8 cellular contexts compared by ENCODE assay signal in the genomic region with DNA sequence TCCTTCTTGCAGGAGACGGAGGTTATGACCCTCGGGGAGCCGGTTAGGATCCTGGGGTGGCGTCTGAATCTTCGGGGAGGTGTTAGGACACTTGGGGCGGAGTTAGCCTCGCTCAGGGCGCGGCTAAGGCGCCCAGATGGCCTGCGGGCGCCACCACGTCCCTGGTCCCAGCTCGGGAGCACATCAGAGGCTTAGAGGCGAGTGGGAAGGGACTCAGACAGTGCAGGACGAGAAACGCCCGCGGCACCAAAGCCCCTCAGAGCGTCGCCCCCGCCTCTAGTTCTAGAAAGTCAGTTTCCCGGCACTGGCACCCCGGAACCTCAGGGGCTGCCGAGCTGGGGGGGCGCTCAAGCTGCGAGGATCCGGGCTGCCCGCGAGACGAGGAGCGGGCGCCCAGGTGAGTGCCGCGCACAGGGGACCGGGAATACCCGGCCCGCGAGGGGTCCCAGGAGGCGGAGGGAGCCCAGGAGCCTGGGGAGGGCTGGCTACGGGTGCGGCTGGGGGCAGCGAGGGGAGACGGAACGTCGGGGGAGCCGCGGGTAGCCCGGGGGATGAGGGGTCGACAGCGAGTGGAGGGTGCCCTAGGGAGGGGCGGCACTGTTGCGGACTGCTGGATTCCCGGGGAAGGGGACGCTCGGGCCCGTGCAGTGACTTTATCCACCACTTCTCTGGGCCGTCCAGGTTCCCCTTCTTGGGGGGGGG. TPM values are rescaled to one million over a fixed set of nuclear protein-coding genes. Genes with fewer than 3 reads are reported as not detected.
DNase-seq lines count a peak whose midpoint lies in the region; ATAC-seq and TF ChIP-seq lines count a peak whose summit lies in the region.

A gene (plus strand): TSS at position 153 of the 702 bp plus-strand sequence.

- intact Hi-C loops in body of pancreas (cut with DNase I) (no loop called here), A673 (cut with micrococcal nuclease; ENCODE audit: unreplicated experiment) (no loop called here)

- 2 to 7% methylated on average over 14 to 48 of the region's 58 CpGs for WGBS in body of pancreas, 2 donors

- no peak for TF ChIP-seq CTCF in body of pancreas (IDR thresholded peaks at IDR 0.05)
- no peak for TF ChIP-seq CTCF in A673 (conservative IDR thresholded peaks at IDR 0.05; ENCODE audit: low read depth, low read length)

- no peaks in the 10 kb centered on the region for H3K27me3 ChIP-seq in HAP-1 (ENCODE audit: low read depth)
- peaks cover 0 to 20% of the 10 kb centered on the region in 2 donors for H3K27me3 ChIP-seq in body of pancreas
- H3K27me3 ChIP-seq in A673 (replicated peaks; ENCODE audit: insufficient read depth, low read depth, low read length, poor library complexity) = peaks cover 51% of the 10 kb centered on the region

- in situ Hi-C loops in HAP-1 (cut with MboI; ENCODE audit: low sequenced_read_pairs) = no loop called here

- DNase-seq in AML-193 (lab: John Stamatoyannopoulos, UW) (peak; percentile 61 to 62), HAP-1 (ENCODE audit: low spot score in 2 of 2) (peak; percentile 16 to 47), body of pancreas (peak in 1 of 4 donors; percentile 51), mucosa of gallbladder (ENCODE audit: low spot score) (no peak), A673 (ENCODE audit: low spot score) (no peak), NCI-H2196 treated with DMSO at 0.1 percent for 48 hours (lab: John Stamatoyannopoulos, UW; ENCODE audit: unreplicated experiment) (no peak)
- no peak for DNase-seq in stimulated activated naive CD4-positive, alpha-beta T cell (lab: John Stamatoyannopoulos, UW)

- ATAC-seq in body of pancreas (no peak), HG03175 (IDR thresholded peaks at IDR 0.05; ENCODE audit: unreplicated experiment) (no peak)

- TF ChIP-seq POLR2A in body of pancreas (IDR thresholded peaks at IDR 0.05) = peak in 2 of 3 donors; percentile 19 to 43

- POLR2A ChIA-PET in A673 (lab: Charles Lee; ENCODE audit: low non-redundant PET) = no interaction called here

- CTCF ChIA-PET in A673 (lab: Charles Lee) = no interaction called here

- BruUV-seq in A673 (replicated peaks; lab: Mats Ljungman, UMichigan) = no TSS peak

- H3K4me3 ChIP-seq in HAP-1 (peak within 1 kb of the TSS; percentile 40), body of pancreas (no peak within 1 kb of the TSS), A673 (ENCODE audit: low read depth, low read length, poor library complexity, severe bottlenecking) (no peak within 1 kb of the TSS)

- peak within 1 kb of the TSS in 1 of 4 donors; percentile 71 for H3K27ac ChIP-seq in body of pancreas
- no peak within 1 kb of the TSS for H3K27ac ChIP-seq in A673 (ENCODE audit: low read depth, low read length, poor library complexity, severe bottlenecking)

- H3K4me1 ChIP-seq in HAP-1 (peaks cover 4% of the 10 kb centered on the region; the same call in 1 of the 2 replicates), body of pancreas (peaks cover 11% of the 10 kb centered on the region), A673 (ENCODE audit: insufficient read depth, low read length, poor library complexity, severe bottlenecking) (peaks cover 4% of the 10 kb centered on the region)

- no peaks in the 10 kb centered on the region for H3K36me3 ChIP-seq in HAP-1 (replicated peaks)
- no peaks in the 10 kb centered on the region for H3K36me3 ChIP-seq in body of pancreas (replicated peaks in 1 of 2; ENCODE audit: insufficient read depth in 1 of 2, low read depth in 2 of 2)
- H3K36me3 ChIP-seq in A673 (ENCODE audit: insufficient read depth, low read length, poor library complexity, severe bottlenecking) = no peaks in the 10 kb centered on the region

- H3K9me3 ChIP-seq in HAP-1 = no peaks in the 10 kb centered on the region
- H3K9me3 ChIP-seq in body of pancreas = no peaks in the 10 kb centered on the region
- no peaks in the 10 kb centered on the region for H3K9me3 ChIP-seq in A673 (ENCODE audit: low read depth, low read length, poor library complexity, severe bottlenecking)

RNA-seq across cellular contexts. Expression of the gene that starts here (rescaled TPM):
- total RNA-seq in body of pancreas = 1 to 10 TPM; 2.1 to 4.3 TPM
- total RNA-seq in mucosa of gallbladder = 11.7 TPM
- total RNA-seq in A673 (2021) = not detected in 2 replicates

Comparison
In these comparisons a context has a peak if more than half of its experiments do, and no peak if none do; other contexts are left out.
1. DNase-seq: peak in AML-193 (2 of 2) and HAP-1 (2 of 2); none in mucosa of gallbladder (single experiment), stimulated activated naive CD4-positive, alpha-beta T cell (0 of 6), A673 (single experiment) and NCI-H2196 treated with DMSO at 0.1 percent for 48 hours (single experiment).